In genomic region chr19:47157455-47158321, GRCh38 we compare ENCODE assay signal across 8 cellular contexts. TPM values are rescaled to one million over a fixed set of nuclear protein-coding genes. Genes with fewer than 3 reads are reported as not detected.
A peak's percentile ranks its signal among the peaks of the same experiment; 100 is the strongest.
DNase-seq lines count a peak whose midpoint lies in the region; ATAC-seq and TF ChIP-seq lines count a peak whose summit lies in the region.

No MANE protein-coding gene starts in this region.

- peak overlapping the region; percentile 17 to 40 for H3K4me3 ChIP-seq in CD4-positive, alpha-beta memory T cell (ENCODE audit: low read length in 2 of 2)
- no peak overlapping the region for H3K4me3 ChIP-seq in fibroblast of villous mesenchyme (ENCODE audit: low read depth, low read length)

- DNase-seq in CD4-positive, alpha-beta memory T cell, result peak; percentile 45 to 56 (median 53)
- DNase-seq in fibroblast of villous mesenchyme (ENCODE audit: low read depth) (peak; percentile 27), nephron progenitor cell (peak; percentile 27), NCI-H1048 (lab: John Stamatoyannopoulos, UW) (no peak)

- H3K4me3 Mint-ChIP-seq in CD4-positive, alpha-beta memory T cell, result peak overlapping the region; percentile 62 to 90 (median 84)
- peak overlapping the region; percentile 79 for H3K4me3 Mint-ChIP-seq in activated T-helper 17 cell treated with anti-CD3 and anti-CD28 coated beads, Interleukin-2, amount 50 U/mL, for 72 hours
- no peak overlapping the region for H3K4me3 Mint-ChIP-seq in nephron progenitor cell

- peak overlapping the region; percentile 76 to 98 (median 95) for H3K27ac Mint-ChIP-seq in CD4-positive, alpha-beta memory T cell
- H3K27ac Mint-ChIP-seq in activated T-helper 17 cell treated with anti-CD3 and anti-CD28 coated beads, Interleukin-2, amount 50 U/mL, for 72 hours, result peak overlapping the region; percentile 91
- H3K27ac Mint-ChIP-seq in nephron progenitor cell, result peak overlapping the region; percentile 88

- peaks cover 40 to 74% (median 60%) of the 10 kb centered on the region in 4 donors for H3K4me1 Mint-ChIP-seq in CD4-positive, alpha-beta memory T cell
- H3K4me1 Mint-ChIP-seq in activated T-helper 17 cell treated with anti-CD3 and anti-CD28 coated beads, Interleukin-2, amount 50 U/mL, for 72 hours, result peaks cover 25% of the 10 kb centered on the region
- H3K4me1 Mint-ChIP-seq in nephron progenitor cell, result peaks cover 37% of the 10 kb centered on the region

- H3K36me3 Mint-ChIP-seq in CD4-positive, alpha-beta memory T cell, result peaks cover 14 to 32% of the 10 kb centered on the region in 2 donors
- peaks cover 94% of the 10 kb centered on the region for H3K36me3 Mint-ChIP-seq in activated T-helper 17 cell treated with anti-CD3 and anti-CD28 coated beads, Interleukin-2, amount 50 U/mL, for 72 hours (ENCODE audit: low read depth)
- H3K36me3 Mint-ChIP-seq in nephron progenitor cell (ENCODE audit: low read depth), result peaks cover 66% of the 10 kb centered on the region

- no peak for TF ChIP-seq CTCF in fibroblast of villous mesenchyme (IDR thresholded peaks at IDR 0.05; ENCODE audit: insufficient read depth, low read depth, low read length)
- no peak for TF ChIP-seq CTCF in nephron progenitor cell (IDR thresholded peaks at IDR 0.05)

- peaks cover 75% of the 10 kb centered on the region for H3K4me1 ChIP-seq in CD4-positive, alpha-beta memory T cell (ENCODE audit: insufficient read depth, low read length)

- H3K36me3 ChIP-seq in CD4-positive, alpha-beta memory T cell (ENCODE audit: insufficient read depth, low read length), result peaks cover 16% of the 10 kb centered on the region
- H3K36me3 ChIP-seq in KOPT-K1 (ENCODE audit: insufficient read depth, low read length), result peaks cover 99% of the 10 kb centered on the region

- peak overlapping the region; percentile 43 for H3K27ac ChIP-seq in CD4-positive, alpha-beta memory T cell (ENCODE audit: low read depth, low read length)
- peak overlapping the region; percentile 41 for H3K27ac ChIP-seq in KOPT-K1 (ENCODE audit: low read depth, low read length, poor library complexity, severe bottlenecking)

- intact Hi-C loops in CD4-positive, alpha-beta memory T cell (cut with micrococcal nuclease), result loop anchor here (2.0 to 5.0 kb wide), 2 partner anchors 53 to 70 kb away; no protein-coding TSS in a partner anchor

- no peaks in the 10 kb centered on the region for H3K27me3 ChIP-seq in CD4-positive, alpha-beta memory T cell (ENCODE audit: insufficient read depth, low read length)

- no peaks in the 10 kb centered on the region for H3K27me3 Mint-ChIP-seq in CD4-positive, alpha-beta memory T cell
- H3K27me3 Mint-ChIP-seq in activated T-helper 17 cell treated with anti-CD3 and anti-CD28 coated beads, Interleukin-2, amount 50 U/mL, for 72 hours, result no peaks in the 10 kb centered on the region
- no peaks in the 10 kb centered on the region for H3K27me3 Mint-ChIP-seq in nephron progenitor cell (ENCODE audit: low read depth, poor library complexity)

- no peaks in the 10 kb centered on the region for H3K9me3 Mint-ChIP-seq in CD4-positive, alpha-beta memory T cell
- no peaks in the 10 kb centered on the region for H3K9me3 Mint-ChIP-seq in activated T-helper 17 cell treated with anti-CD3 and anti-CD28 coated beads, Interleukin-2, amount 50 U/mL, for 72 hours
- H3K9me3 Mint-ChIP-seq in nephron progenitor cell, result no peaks in the 10 kb centered on the region

- CTCF ChIA-PET in CD4-positive, alpha-beta memory T cell (lab: Charles Lee; ENCODE audit: partially characterized antibody), result interaction anchor here (1.5 to 22.4 kb wide), 10 partner anchors 8 to 145 kb away, joined by 4 to 609 read pairs (median 27); partner anchors contain the start of gene CCDC9

- no peaks in the 10 kb centered on the region for H3K9me3 ChIP-seq in CD4-positive, alpha-beta memory T cell (ENCODE audit: control insufficient read depth in 1 of 2, low read length in 2 of 2)
- no peaks in the 10 kb centered on the region for H3K9me3 ChIP-seq in KOPT-K1 (ENCODE audit: insufficient read depth, low read length, poor library complexity, severe bottlenecking)

- POLR2A ChIA-PET in CD4-positive, alpha-beta memory T cell (lab: Charles Lee; ENCODE audit: partially characterized antibody), result interaction anchor here (0.6 to 8.7 kb wide), 19 partner anchors 11 to 439 kb away, joined by 3 to 140 read pairs (median 8); partner anchors contain the start of genes CCDC9, SAE1 and ZC3H4

- ATAC-seq in activated T-helper 17 cell treated with anti-CD3 and anti-CD28 coated beads, Interleukin-2, amount 50 U/mL, for 72 hours (replicated peaks), result peak; percentile 7
- no peak for ATAC-seq in activated CD4-positive, CD25-positive, alpha-beta regulatory T cell treated with anti-CD3 and anti-CD28 coated beads, Interleukin-2, amount 50 U/mL, for 24 hours
- ATAC-seq in GM18519 (IDR thresholded peaks at IDR 0.05; ENCODE audit: low FRiP score, unreplicated experiment), result no peak

RNA-seq across cellular contexts. Expression of gene SAE1, which starts 27.1 kb away (rescaled TPM):
- 10 to 100 TPM; 35.3 to 36.0 TPM for total RNA-seq in CD4-positive, alpha-beta memory T cell
- 100 to 1,000 TPM; 107 to 182 TPM for polyA plus RNA-seq in CD4-positive, alpha-beta memory T cell
- total RNA-seq in activated T-helper 17 cell treated with anti-CD3 and anti-CD28 coated beads, Interleukin-2, amount 50 U/mL, for 72 hours, result 100 to 1,000 TPM; 151 to 184 TPM
- total RNA-seq in fibroblast of villous mesenchyme, result 155 and 160 TPM in 2 replicates

RNA-seq across cellular contexts. Expression of gene ZC3H4, which starts 44.1 kb away (rescaled TPM):
- 10 to 100 TPM; 74.8 to 75.7 TPM for total RNA-seq in CD4-positive, alpha-beta memory T cell
- polyA plus RNA-seq in CD4-positive, alpha-beta memory T cell, result 1 to 10 TPM in 1 of 2 donors, under 1 TPM in 1; 0.33 to 3.4 TPM
- 100 to 1,000 TPM; 117 to 166 TPM for total RNA-seq in activated T-helper 17 cell treated with anti-CD3 and anti-CD28 coated beads, Interleukin-2, amount 50 U/mL, for 72 hours
- 16.0 and 16.8 TPM in 2 replicates for total RNA-seq in fibroblast of villous mesenchyme
